Comparison of ENCODE assay signal across 21 cellular contexts in genomic region chr22:38845368-38845740, GRCh38. TPM values are rescaled to one million over a fixed set of nuclear protein-coding genes. Genes with fewer than 3 reads are reported as not detected.
DNase-seq lines count a peak whose midpoint lies in the region; ATAC-seq, FAIRE-seq and TF ChIP-seq lines count a peak whose summit lies in the region.
"Had no signal": no experiment of that assay in that cellular context is flagged by ENCODE, and none has a peak within 500 bp of the region (broad histone marks: within the 10 kb centered on the region; RNA-seq: fewer than 3 reads in every experiment).

No MANE protein-coding gene starts in this region.

- no peak overlapping the region for H2BK20ac ChIP-seq in H1 (ENCODE audit: low read length)

- TF ChIP-seq CTCF in GM23338 (conservative IDR thresholded peaks at IDR 0.05; ENCODE audit: low read depth in 2 of 2) (no peak), H1 (IDR thresholded peaks at IDR 0.05; ENCODE audit: control extremely low read depth in 1 of 3, insufficient read depth in 1 of 3, low read depth in 1 of 3, low read length in 3 of 3) (no peak), neural progenitor cell (IDR thresholded peaks at IDR 0.05) (no peak)

- H3K4me3 Mint-ChIP-seq in CD4-positive, alpha-beta memory T cell, result peak overlapping the region in 6 of 8 donors; percentile 13 to 70 (median 66)
- peak overlapping the region; percentile 42; the same call in 1 of the 3 replicates for H3K4me3 Mint-ChIP-seq in GM23338
- peak overlapping the region; percentile 70 for H3K4me3 Mint-ChIP-seq in neural progenitor cell

- TF ChIP-seq RAD21 in H1 (IDR thresholded peaks at IDR 0.05 in 1 of 2, conservative IDR thresholded peaks at IDR 0.05 in 1 of 2; ENCODE audit: low read depth in 2 of 2, low read length in 2 of 2), result no peak

- no peak overlapping the region; a peak in 1 of 7 replicates for H3K9ac ChIP-seq in H1 (replicated peaks in 1 of 4; ENCODE audit: extremely low read depth in 1 of 4, low read depth in 3 of 4, low read length in 3 of 4)
- no peak overlapping the region for H3K9ac ChIP-seq in neural progenitor cell

- no peak for DNase-seq in CD4-positive, alpha-beta memory T cell
- DNase-seq in GM23338 (ENCODE audit: low spot score) (no peak), H1 (ENCODE audit: low read depth in 1 of 2, low spot score in 2 of 2) (no peak), neural progenitor cell (ENCODE audit: low spot score) (no peak), GM19238 (ENCODE audit: insufficient read length, low spot score) (no peak), putamen (ENCODE audit: low spot score) (no peak), hepatic stellate cell (ENCODE audit: low spot score) (no peak), HuH-7.5 (ENCODE audit: low spot score) (no peak)
- DNase-seq: activated CD4-positive, alpha-beta memory T cell treated with anti-CD3 and anti-CD28 coated beads for 36 hours; colonic mucosa; DMS79; mammary epithelial cell; NCI-H187; NCI-H774; T-helper 9 cell; testis had no signal

- no peak for TF ChIP-seq EP300 in H1 (IDR thresholded peaks at IDR 0.05; ENCODE audit: borderline replicate concordance in 1 of 2, low read depth in 2 of 2, low read length in 2 of 2)

- no peak overlapping the region for H3K14ac ChIP-seq in H1 (ENCODE audit: insufficient read length)

- CTCF ChIA-PET in CD4-positive, alpha-beta memory T cell (lab: Charles Lee; ENCODE audit: partially characterized antibody), result interaction anchor here (1.1 kb wide), 2 partner anchors 8 to 24 kb away, joined by 3 to 5 read pairs; no protein-coding TSS in a partner anchor
- CTCF ChIA-PET in H1 (lab: Charles Lee; ENCODE audit: partially characterized antibody), result interaction anchor here (0.8 to 1.1 kb wide), 2 partner anchors 9 to 24 kb away, joined by 3 to 4 read pairs; no protein-coding TSS in a partner anchor

- no peak overlapping the region for H2BK120ac ChIP-seq in H1 (replicated peaks; ENCODE audit: low read depth, low read length)

- H3K23ac ChIP-seq in H1 (ENCODE audit: insufficient read length), result no peak overlapping the region

- no peaks in the 10 kb centered on the region for H3K9me3 ChIP-seq in CD4-positive, alpha-beta memory T cell (ENCODE audit: control insufficient read depth in 1 of 2, low read length in 2 of 2)
- H3K9me3 ChIP-seq in H1 (ENCODE audit: insufficient read depth in 2 of 2, low read depth in 1 of 2, low read length in 1 of 2) (no peaks in the 10 kb centered on the region), neural progenitor cell (ENCODE audit: low read depth) (no peaks in the 10 kb centered on the region)
- H3K9me3 ChIP-seq: colonic mucosa, testis had no signal

- H3K27ac Mint-ChIP-seq in CD4-positive, alpha-beta memory T cell, result no peak overlapping the region
- H3K27ac Mint-ChIP-seq in GM23338 (no peak overlapping the region), neural progenitor cell (no peak overlapping the region)
- H3K27ac Mint-ChIP-seq: activated CD4-positive, alpha-beta memory T cell treated with anti-CD3 and anti-CD28 coated beads for 36 hours; activated naive CD4-positive, alpha-beta T cell treated with anti-CD3 and anti-CD28 coated beads, Interleukin-2, amount 50 U/mL, for 72 hours; WTC11 had no signal

- no peak for TF ChIP-seq POLR2A in H1 (IDR thresholded peaks at IDR 0.05; ENCODE audit: control extremely low read depth in 1 of 2, low read depth in 2 of 2, low read length in 2 of 2)

- H3K18ac ChIP-seq in H1 (ENCODE audit: extremely low read depth, low read length), result no peak overlapping the region

- no peaks in the 10 kb centered on the region for H3K36me3 ChIP-seq in CD4-positive, alpha-beta memory T cell (ENCODE audit: insufficient read depth, low read length)
- H3K36me3 ChIP-seq in GM23338 (ENCODE audit: insufficient read depth) (no peaks in the 10 kb centered on the region), H1 (ENCODE audit: control insufficient read depth in 2 of 4, insufficient read depth in 4 of 4, low read length in 3 of 4) (no peaks in the 10 kb centered on the region), neural progenitor cell (no peaks in the 10 kb centered on the region)
- H3K36me3 ChIP-seq: colonic mucosa had no signal

- H3K27ac ChIP-seq in CD4-positive, alpha-beta memory T cell (ENCODE audit: low read depth, low read length), result no peak overlapping the region
- H3K27ac ChIP-seq in GM23338 (ENCODE audit: low read depth) (no peak overlapping the region), H1 (ENCODE audit: low read depth, low read length) (no peak overlapping the region), neural progenitor cell (no peak overlapping the region)
- H3K27ac ChIP-seq: colonic mucosa, testis had no signal

- H3K4ac ChIP-seq in H1 (replicated peaks; ENCODE audit: insufficient read length, low read depth, low read length), result no peak overlapping the region

- peaks cover 0 to 1% (median 0%) of the 10 kb centered on the region in 8 donors for H3K9me3 Mint-ChIP-seq in CD4-positive, alpha-beta memory T cell
- H3K9me3 Mint-ChIP-seq in GM23338 (no peaks in the 10 kb centered on the region), neural progenitor cell (no peaks in the 10 kb centered on the region)
- H3K9me3 Mint-ChIP-seq: activated CD4-positive, alpha-beta memory T cell treated with anti-CD3 and anti-CD28 coated beads for 36 hours; activated naive CD4-positive, alpha-beta T cell treated with anti-CD3 and anti-CD28 coated beads, Interleukin-2, amount 50 U/mL, for 72 hours; WTC11 had no signal

- H3K27me3 ChIP-seq in CD4-positive, alpha-beta memory T cell (ENCODE audit: insufficient read depth, low read length), result peaks cover 9% of the 10 kb centered on the region
- peaks cover 52% of the 10 kb centered on the region for H3K27me3 ChIP-seq in GM23338 (ENCODE audit: insufficient read depth)
- peaks cover 16 to 43% (median 42%) of the 10 kb centered on the region in 4 experiments for H3K27me3 ChIP-seq in H1 (replicated peaks in 1 of 4; ENCODE audit: control insufficient read depth in 3 of 4, extremely low read depth in 1 of 4, insufficient read depth in 3 of 4, low read length in 3 of 4)
- H3K27me3 ChIP-seq in neural progenitor cell, result peaks cover 92% of the 10 kb centered on the region
- H3K27me3 ChIP-seq: testis had no signal

- H3K4me1 Mint-ChIP-seq in CD4-positive, alpha-beta memory T cell, result peaks cover 7 to 25% (median 13%) of the 10 kb centered on the region in 4 donors
- H3K4me1 Mint-ChIP-seq in GM23338 (peaks cover 15% of the 10 kb centered on the region), neural progenitor cell (peaks cover 12% of the 10 kb centered on the region)

- peaks cover 20% of the 10 kb centered on the region for H3K4me1 ChIP-seq in CD4-positive, alpha-beta memory T cell (ENCODE audit: insufficient read depth, low read length)
- H3K4me1 ChIP-seq in GM23338 (ENCODE audit: insufficient read depth) (0 out of 2 replicates have a peak, but pooled peaks cover 7% of the 10 kb centered on the region), H1 (replicated peaks in 1 of 4; ENCODE audit: control insufficient read depth in 3 of 4, insufficient read depth in 4 of 4, low read length in 3 of 4) (peaks cover 0 to 7% (median 3%) of the 10 kb centered on the region in 4 experiments; a peak in 4 of 7 replicates), neural progenitor cell (no peaks in the 10 kb centered on the region)

- no peak overlapping the region for H4K8ac ChIP-seq in H1 (ENCODE audit: extremely low read depth, insufficient read depth, low read length)

- H3K4me3 ChIP-seq in CD4-positive, alpha-beta memory T cell (ENCODE audit: low read length in 2 of 2), result no peak overlapping the region
- H3K4me3 ChIP-seq in GM23338 (no peak overlapping the region), H1 (ENCODE audit: extremely low read depth in 1 of 4, insufficient read depth in 2 of 4, low read depth in 3 of 4, low read length in 4 of 4) (no peak overlapping the region), neural progenitor cell (no peak overlapping the region)
- H3K4me3 ChIP-seq: colonic mucosa, testis had no signal

- H3K79me2 ChIP-seq in GM23338 (replicated peaks; ENCODE audit: insufficient read depth) (no peaks in the 10 kb centered on the region), H1 (ENCODE audit: control insufficient read depth in 1 of 2, insufficient read depth in 2 of 2, low read length in 2 of 2) (no peaks in the 10 kb centered on the region), neural progenitor cell (ENCODE audit: low read depth) (no peaks in the 10 kb centered on the region)

- POLR2A ChIA-PET in CD4-positive, alpha-beta memory T cell (lab: Charles Lee; ENCODE audit: partially characterized antibody), result interaction anchor here (4.0 to 4.7 kb wide), 3 partner anchors 26 to 112 kb away, joined by 24 to 49 read pairs (median 48); partner anchors contain the start of genes CBX6 and SUN2
- POLR2A ChIA-PET in H1 (lab: Charles Lee; ENCODE audit: partially characterized antibody), result interaction anchor here (0.9 to 1.7 kb wide), 3 partner anchors 8 to 26 kb away, joined by 3 to 4 read pairs (median 3); no protein-coding TSS in a partner anchor

- H2BK5ac ChIP-seq in H1 (ENCODE audit: low read depth, low read length), result no peak overlapping the region

- H2AK5ac ChIP-seq in H1 (ENCODE audit: low read depth, low read length), result no peak overlapping the region; the same call in 1 of the 2 replicates

- H3K4me2 ChIP-seq in GM23338 (no peak overlapping the region), H1 (ENCODE audit: insufficient read depth in 1 of 2, low read depth in 2 of 2, low read length in 2 of 2) (no peak overlapping the region), neural progenitor cell (no peak overlapping the region)

- H3F3A ChIP-seq in GM23338 (replicated peaks; ENCODE audit: low read depth) (no peaks in the 10 kb centered on the region), neural progenitor cell (ENCODE audit: low read depth) (peaks cover 22% of the 10 kb centered on the region)

- peaks cover 8% of the 10 kb centered on the region; the same call in 1 of the 2 replicates for H3K23me2 ChIP-seq in H1 (ENCODE audit: low read depth, low read length)

- H3K9me2 ChIP-seq in GM23338 (ENCODE audit: insufficient read depth), result no peaks in the 10 kb centered on the region

- H2AFZ ChIP-seq in GM23338 (no peak overlapping the region), H1 (ENCODE audit: low read length) (no peak overlapping the region), neural progenitor cell (replicated peaks) (no peak overlapping the region)

- no peak for FAIRE-seq in H1 (lab: Jason Lieb, UNC)
- FAIRE-seq: endometrium, GM12891 had no signal

- no peaks in the 10 kb centered on the region for H3K79me1 ChIP-seq in H1 (ENCODE audit: low read depth, low read length)

- H4K5ac ChIP-seq in H1 (ENCODE audit: insufficient read length, low read depth, low read length), result no peak overlapping the region

- peaks cover 0 to 1% of the 10 kb centered on the region in 2 donors for H3K36me3 Mint-ChIP-seq in CD4-positive, alpha-beta memory T cell
- H3K36me3 Mint-ChIP-seq in GM23338 (ENCODE audit: low read depth) (no peaks in the 10 kb centered on the region; the same call in 2 of the 3 replicates), neural progenitor cell (peaks cover 2% of the 10 kb centered on the region)
- H3K36me3 Mint-ChIP-seq: activated CD4-positive, alpha-beta memory T cell treated with anti-CD3 and anti-CD28 coated beads for 36 hours; activated naive CD4-positive, alpha-beta T cell treated with anti-CD3 and anti-CD28 coated beads, Interleukin-2, amount 50 U/mL, for 72 hours; WTC11 had no signal

- H4K91ac ChIP-seq in H1 (replicated peaks; ENCODE audit: insufficient read length, low read length), result peak overlapping the region; percentile 59

- no peak for ATAC-seq in GM23338
- ATAC-seq: activated naive CD4-positive, alpha-beta T cell treated with anti-CD3 and anti-CD28 coated beads, Interleukin-2, amount 50 U/mL, for 72 hours; SK-N-SH treated with all-trans-retinoic acid at 6 μM for 48 hours; WTC11 had no signal

- H2BK15ac ChIP-seq in H1 (ENCODE audit: low read length), result no peak overlapping the region

- 85% methylated on average over 8 of the region's 8 CpGs; no CpG with 5 or more reads in 1 of the 2 experiments for WGBS in H1 (ENCODE audit: extremely low coverage in 1 of 2, insufficient coverage in 1 of 2, insufficient read length in 1 of 2, insufficient replicate concordance in 2 of 2, low coverage in 1 of 2, low lambda C conversion rate in 2 of 2, missing lambda C conversion rate in 1 of 2), 2 experiments

- intact Hi-C loops in CD4-positive, alpha-beta memory T cell (cut with micrococcal nuclease), result no loop called here

- no peak overlapping the region for H3K56ac ChIP-seq in H1 (replicated peaks; ENCODE audit: insufficient read length, low read depth, low read length)

- H4K20me1 ChIP-seq in GM23338 (replicated peaks; ENCODE audit: insufficient read depth) (peaks cover 4% of the 10 kb centered on the region; the same call in 1 of the 2 replicates), H1 (replicated peaks in 1 of 2; ENCODE audit: control insufficient read depth in 1 of 2, insufficient read depth in 2 of 2, low read length in 2 of 2) (peaks cover 0 to 4% of the 10 kb centered on the region in 2 experiments), neural progenitor cell (ENCODE audit: low read depth) (peaks cover 19% of the 10 kb centered on the region)

- peaks cover 0 to 7% of the 10 kb centered on the region in 2 donors for H3K27me3 Mint-ChIP-seq in CD4-positive, alpha-beta memory T cell
- peaks cover 42% of the 10 kb centered on the region for H3K27me3 Mint-ChIP-seq in GM23338 (ENCODE audit: insufficient read depth, low read depth, poor library complexity)
- peaks cover 46% of the 10 kb centered on the region for H3K27me3 Mint-ChIP-seq in neural progenitor cell (ENCODE audit: insufficient read depth, low read depth)

- H2BK12ac ChIP-seq in H1 (ENCODE audit: low read depth, low read length), result no peak overlapping the region

RNA-seq across cellular contexts. Expression of gene NPTXR, which starts 1.5 kb away (rescaled TPM):
- total RNA-seq in CD4-positive, alpha-beta memory T cell, result 1 to 10 TPM; 8.6 to 9.0 TPM
- polyA plus RNA-seq in CD4-positive, alpha-beta memory T cell, result under 1 TPM; 0.31 to 0.61 TPM
- total RNA-seq in GM23338 (2014; rRNA removed; shearing (Covaris generic)), result 9.3 and 13.4 TPM in 2 replicates
- polyA plus RNA-seq in GM23338 (2016; fragmentation: Nextera tagmentation; extraction: Ambion mirVana) (0.75 and 0.89 TPM in 2 replicates), H1 (2011; rRNA removed) (3.7 and 4.9 TPM in 2 replicates)
- total RNA-seq in H1 (2021; fragmentation: NEBNext Ultra II Directional; extraction: Animal tissue kit (Norgen Biotek cat#: 25700)), result 5.8 and 6.4 TPM in 2 replicates
- polyA plus RNA-seq in H1 (2011; cell fraction: cytosol; rRNA removed), result 3.3 TPM
- polyA plus RNA-seq in H1 (2011; cell fraction: nucleus; rRNA removed), result 3.8 TPM
- 5.5 to 8.8 TPM (median 6.9 TPM) in 4 replicates for polyA plus RNA-seq in H1 (2012, experiment 1 of 2)
- 5.3 TPM for polyA plus RNA-seq in H1 (2012, experiment 2 of 2)
- 5.2 TPM for polyA plus RNA-seq in H1 (2013, experiment 1 of 2)
- polyA plus RNA-seq in H1 (2013, experiment 2 of 2), result 6.0 TPM
- 5.1 and 5.9 TPM in 2 replicates for polyA minus RNA-seq in H1 (2011; rRNA and poly(A)+ RNA removed)
- 8.6 TPM for polyA minus RNA-seq in H1 (2011; cell fraction: cytosol; rRNA and poly(A)+ RNA removed)
- polyA minus RNA-seq in H1 (2011; cell fraction: nucleus; rRNA and poly(A)+ RNA removed), result 2.4 TPM
- 0.99 and 2.5 TPM in 2 replicates for total RNA-seq in neural progenitor cell (ENCODE audit: low replicate concordance)

RNA-seq across cellular contexts. Expression of gene CBX6, which starts 26.7 kb away (rescaled TPM):
- total RNA-seq in CD4-positive, alpha-beta memory T cell, result 10 to 100 TPM; 85.0 to 88.0 TPM
- polyA plus RNA-seq in CD4-positive, alpha-beta memory T cell, result 10 to 100 TPM in 1 of 2 donors, 1 to 10 TPM in 1; 4.1 to 10.9 TPM
- total RNA-seq in GM23338 (2014; rRNA removed; shearing (Covaris generic)), result 18.2 and 23.0 TPM in 2 replicates
- 17.4 and 18.5 TPM in 2 replicates for polyA plus RNA-seq in GM23338 (2016; fragmentation: Nextera tagmentation; extraction: Ambion mirVana)
- total RNA-seq in H1 (2021; fragmentation: NEBNext Ultra II Directional; extraction: Animal tissue kit (Norgen Biotek cat#: 25700)), result 27.5 and 28.2 TPM in 2 replicates
- polyA plus RNA-seq in H1 (2011; rRNA removed), result 10.6 and 11.7 TPM in 2 replicates
- 6.3 TPM for polyA plus RNA-seq in H1 (2011; cell fraction: cytosol; rRNA removed)
- 33.5 TPM for polyA plus RNA-seq in H1 (2011; cell fraction: nucleus; rRNA removed)
- 12.9 to 17.7 TPM (median 14.7 TPM) in 4 replicates for polyA plus RNA-seq in H1 (2012, experiment 1 of 2)
- 13.0 TPM for polyA plus RNA-seq in H1 (2012, experiment 2 of 2)
- 10.8 TPM for polyA plus RNA-seq in H1 (2013, experiment 1 of 2)
- polyA plus RNA-seq in H1 (2013, experiment 2 of 2), result 11.2 TPM
- polyA minus RNA-seq in H1 (2011; rRNA and poly(A)+ RNA removed), result 15.0 and 17.1 TPM in 2 replicates
- 22.2 TPM for polyA minus RNA-seq in H1 (2011; cell fraction: cytosol; rRNA and poly(A)+ RNA removed)
- polyA minus RNA-seq in H1 (2011; cell fraction: nucleus; rRNA and poly(A)+ RNA removed), result 50.0 TPM
- total RNA-seq in neural progenitor cell (ENCODE audit: low replicate concordance), result 14.0 and 29.7 TPM in 2 replicates

RNA-seq across cellular contexts. Expression of gene DNAL4, which starts 51.4 kb away (rescaled TPM):
- 1 to 10 TPM; 8.6 to 9.6 TPM for total RNA-seq in CD4-positive, alpha-beta memory T cell
- polyA plus RNA-seq in CD4-positive, alpha-beta memory T cell, result 10 to 100 TPM; 11.1 to 13.3 TPM
- total RNA-seq in GM23338 (2014; rRNA removed; shearing (Covaris generic)), result 10.0 and 11.3 TPM in 2 replicates
- polyA plus RNA-seq in GM23338 (2016; fragmentation: Nextera tagmentation; extraction: Ambion mirVana) (8.7 and 9.3 TPM in 2 replicates), H1 (2011; rRNA removed) (14.0 and 23.4 TPM in 2 replicates)
- 7.8 and 8.8 TPM in 2 replicates for total RNA-seq in H1 (2021; fragmentation: NEBNext Ultra II Directional; extraction: Animal tissue kit (Norgen Biotek cat#: 25700))
- 17.7 TPM for polyA plus RNA-seq in H1 (2011; cell fraction: cytosol; rRNA removed)
- 17.5 TPM for polyA plus RNA-seq in H1 (2011; cell fraction: nucleus; rRNA removed)
- 7.9 to 11.2 TPM (median 10.6 TPM) in 4 replicates for polyA plus RNA-seq in H1 (2012, experiment 1 of 2)
- polyA plus RNA-seq in H1 (2012, experiment 2 of 2), result 12.6 TPM
- polyA plus RNA-seq in H1 (2013, experiment 1 of 2), result 7.5 TPM
- polyA plus RNA-seq in H1 (2013, experiment 2 of 2), result 8.2 TPM
- 6.9 and 7.1 TPM in 2 replicates for polyA minus RNA-seq in H1 (2011; rRNA and poly(A)+ RNA removed)
- polyA minus RNA-seq in H1 (2011; cell fraction: cytosol; rRNA and poly(A)+ RNA removed), result 5.4 TPM
- polyA minus RNA-seq in H1 (2011; cell fraction: nucleus; rRNA and poly(A)+ RNA removed), result 2.5 TPM
- total RNA-seq in neural progenitor cell (ENCODE audit: low replicate concordance), result 10.7 and 24.3 TPM in 2 replicates
